In genomic region chr19:57320180-57321084, GRCh38 we compare ENCODE assay signal across 1 cellular context.
TF ChIP-seq lines count a peak whose summit lies in the region.

Gene ZNF543, plus strand, starts transcription at chr19:57320472. Its CDS starts 382 bp downstream, at chr19:57320854.

TF ChIP-seq in WTC11, 78 proteins besides CTCF, POLR2A, EP300 and RAD21 (continued from another document):
- TF ChIP-seq OVOL2 (CRISPR knock-in tag; IDR thresholded peaks at IDR 0.05; ENCODE audit: borderline replicate concordance) (no peak), ZNF532 (CRISPR knock-in tag; IDR thresholded peaks at IDR 0.05; ENCODE audit: borderline replicate concordance) (no peak), PREB (CRISPR knock-in tag; IDR thresholded peaks at IDR 0.05; ENCODE audit: borderline replicate concordance) (no peak), FOXP1 (CRISPR knock-in tag; IDR thresholded peaks at IDR 0.05; ENCODE audit: borderline replicate concordance) (0 out of 2 replicates have a peak, but pooled peaks have one; percentile 47), FOXJ3 (CRISPR knock-in tag; IDR thresholded peaks at IDR 0.05; ENCODE audit: borderline replicate concordance) (no peak), CREB1 (CRISPR knock-in tag; IDR thresholded peaks at IDR 0.05) (0 out of 2 replicates have a peak, but pooled peaks have one; percentile 33), ZNF232 (CRISPR knock-in tag; IDR thresholded peaks at IDR 0.05) (no peak), ZMAT4 (CRISPR knock-in tag; IDR thresholded peaks at IDR 0.05) (no peak), MXD4 (CRISPR knock-in tag; IDR thresholded peaks at IDR 0.05; ENCODE audit: borderline replicate concordance) (no peak), RORB (CRISPR knock-in tag; IDR thresholded peaks at IDR 0.05) (no peak), NFE2L1 (CRISPR knock-in tag; IDR thresholded peaks at IDR 0.05) (no peak), IRF1 (CRISPR knock-in tag; IDR thresholded peaks at IDR 0.05) (no peak), ATF3 (CRISPR knock-in tag; conservative IDR thresholded peaks at IDR 0.05) (no peak), ZNF396 (CRISPR knock-in tag; IDR thresholded peaks at IDR 0.05; ENCODE audit: borderline replicate concordance) (no peak), ESRRA (CRISPR knock-in tag; IDR thresholded peaks at IDR 0.05; ENCODE audit: borderline replicate concordance) (no peak; the same call in 1 of the 2 replicates), ZNF416 (CRISPR knock-in tag; IDR thresholded peaks at IDR 0.05) (no peak), ZNF219 (CRISPR knock-in tag; IDR thresholded peaks at IDR 0.05; ENCODE audit: borderline replicate concordance) (no peak), CREM (CRISPR knock-in tag; IDR thresholded peaks at IDR 0.05) (peak; percentile 94), NR2C2 (CRISPR knock-in tag; IDR thresholded peaks at IDR 0.05) (no peak), MAX (CRISPR knock-in tag; IDR thresholded peaks at IDR 0.05) (peak; percentile 65; the same call in 1 of the 2 replicates), ZNF317 (CRISPR knock-in tag; IDR thresholded peaks at IDR 0.05; ENCODE audit: borderline replicate concordance, low read depth) (no peak), ZNF263 (CRISPR knock-in tag; IDR thresholded peaks at IDR 0.05; ENCODE audit: low read depth) (no peak), SMAD3 (CRISPR knock-in tag; IDR thresholded peaks at IDR 0.05; ENCODE audit: borderline replicate concordance) (no peak), EMX1 (CRISPR knock-in tag; IDR thresholded peaks at IDR 0.05) (no peak), NFATC4 (CRISPR knock-in tag; IDR thresholded peaks at IDR 0.05) (no peak), STAT6 (CRISPR knock-in tag; conservative IDR thresholded peaks at IDR 0.05; ENCODE audit: low read depth) (no peak)
- TF ChIP-seq, protein P1, sequence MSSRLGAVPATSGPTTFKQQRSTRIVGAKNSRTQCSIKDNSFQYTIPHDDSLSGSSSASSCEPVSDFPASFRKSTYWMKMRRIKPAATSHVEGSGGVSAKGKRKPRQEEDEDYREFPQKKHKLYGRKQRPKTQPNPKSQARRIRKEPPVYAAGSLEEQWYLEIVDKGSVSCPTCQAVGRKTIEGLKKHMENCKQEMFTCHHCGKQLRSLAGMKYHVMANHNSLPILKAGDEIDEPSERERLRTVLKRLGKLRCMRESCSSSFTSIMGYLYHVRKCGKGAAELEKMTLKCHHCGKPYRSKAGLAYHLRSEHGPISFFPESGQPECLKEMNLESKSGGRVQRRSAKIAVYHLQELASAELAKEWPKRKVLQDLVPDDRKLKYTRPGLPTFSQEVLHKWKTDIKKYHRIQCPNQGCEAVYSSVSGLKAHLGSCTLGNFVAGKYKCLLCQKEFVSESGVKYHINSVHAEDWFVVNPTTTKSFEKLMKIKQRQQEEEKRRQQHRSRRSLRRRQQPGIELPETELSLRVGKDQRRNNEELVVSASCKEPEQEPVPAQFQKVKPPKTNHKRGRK (CRISPR knock-in tag; IDR thresholded peaks at IDR 0.05; ENCODE audit: borderline replicate concordance) = no peak
- TF ChIP-seq, protein P2, sequence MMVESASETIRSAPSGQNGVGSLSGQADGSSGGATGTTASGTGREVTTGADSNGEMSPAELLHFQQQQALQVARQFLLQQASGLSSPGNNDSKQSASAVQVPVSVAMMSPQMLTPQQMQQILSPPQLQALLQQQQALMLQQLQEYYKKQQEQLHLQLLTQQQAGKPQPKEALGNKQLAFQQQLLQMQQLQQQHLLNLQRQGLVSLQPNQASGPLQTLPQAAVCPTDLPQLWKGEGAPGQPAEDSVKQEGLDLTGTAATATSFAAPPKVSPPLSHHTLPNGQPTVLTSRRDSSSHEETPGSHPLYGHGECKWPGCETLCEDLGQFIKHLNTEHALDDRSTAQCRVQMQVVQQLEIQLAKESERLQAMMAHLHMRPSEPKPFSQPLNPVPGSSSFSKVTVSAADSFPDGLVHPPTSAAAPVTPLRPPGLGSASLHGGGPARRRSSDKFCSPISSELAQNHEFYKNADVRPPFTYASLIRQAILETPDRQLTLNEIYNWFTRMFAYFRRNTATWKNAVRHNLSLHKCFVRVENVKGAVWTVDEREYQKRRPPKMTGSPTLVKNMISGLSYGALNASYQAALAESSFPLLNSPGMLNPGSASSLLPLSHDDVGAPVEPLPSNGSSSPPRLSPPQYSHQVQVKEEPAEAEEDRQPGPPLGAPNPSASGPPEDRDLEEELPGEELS (CRISPR knock-in tag; IDR thresholded peaks at IDR 0.05) = no peak
- TF ChIP-seq, protein P3, sequence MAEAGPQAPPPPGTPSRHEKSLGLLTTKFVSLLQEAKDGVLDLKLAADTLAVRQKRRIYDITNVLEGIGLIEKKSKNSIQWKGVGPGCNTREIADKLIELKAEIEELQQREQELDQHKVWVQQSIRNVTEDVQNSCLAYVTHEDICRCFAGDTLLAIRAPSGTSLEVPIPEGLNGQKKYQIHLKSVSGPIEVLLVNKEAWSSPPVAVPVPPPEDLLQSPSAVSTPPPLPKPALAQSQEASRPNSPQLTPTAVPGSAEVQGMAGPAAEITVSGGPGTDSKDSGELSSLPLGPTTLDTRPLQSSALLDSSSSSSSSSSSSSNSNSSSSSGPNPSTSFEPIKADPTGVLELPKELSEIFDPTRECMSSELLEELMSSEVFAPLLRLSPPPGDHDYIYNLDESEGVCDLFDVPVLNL (CRISPR knock-in tag; IDR thresholded peaks at IDR 0.05; ENCODE audit: borderline replicate concordance, low read depth) = no peak
- TF ChIP-seq, protein P4, sequence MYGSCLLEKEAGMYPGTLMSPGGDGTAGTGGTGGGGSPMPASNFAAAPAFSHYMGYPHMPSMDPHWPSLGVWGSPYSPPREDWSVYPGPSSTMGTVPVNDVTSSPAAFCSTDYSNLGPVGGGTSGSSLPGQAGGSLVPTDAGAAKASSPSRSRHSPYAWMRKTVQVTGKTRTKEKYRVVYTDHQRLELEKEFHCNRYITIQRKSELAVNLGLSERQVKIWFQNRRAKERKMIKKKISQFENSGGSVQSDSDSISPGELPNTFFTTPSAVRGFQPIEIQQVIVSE (CRISPR knock-in tag; IDR thresholded peaks at IDR 0.05; ENCODE audit: borderline replicate concordance) = no peak
- TF ChIP-seq, protein P5, sequence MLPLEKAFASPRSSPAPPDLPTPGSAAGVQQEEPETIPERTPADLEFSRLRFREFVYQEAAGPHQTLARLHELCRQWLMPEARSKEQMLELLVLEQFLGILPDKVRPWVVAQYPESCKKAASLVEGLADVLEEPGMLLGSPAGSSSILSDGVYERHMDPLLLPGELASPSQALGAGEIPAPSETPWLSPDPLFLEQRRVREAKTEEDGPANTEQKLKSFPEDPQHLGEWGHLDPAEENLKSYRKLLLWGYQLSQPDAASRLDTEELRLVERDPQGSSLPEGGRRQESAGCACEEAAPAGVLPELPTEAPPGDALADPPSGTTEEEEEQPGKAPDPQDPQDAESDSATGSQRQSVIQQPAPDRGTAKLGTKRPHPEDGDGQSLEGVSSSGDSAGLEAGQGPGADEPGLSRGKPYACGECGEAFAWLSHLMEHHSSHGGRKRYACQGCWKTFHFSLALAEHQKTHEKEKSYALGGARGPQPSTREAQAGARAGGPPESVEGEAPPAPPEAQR (CRISPR knock-in tag; IDR thresholded peaks at IDR 0.05) = no peak
